ENCODE assay signal across 26 cellular contexts in the genomic region with DNA sequence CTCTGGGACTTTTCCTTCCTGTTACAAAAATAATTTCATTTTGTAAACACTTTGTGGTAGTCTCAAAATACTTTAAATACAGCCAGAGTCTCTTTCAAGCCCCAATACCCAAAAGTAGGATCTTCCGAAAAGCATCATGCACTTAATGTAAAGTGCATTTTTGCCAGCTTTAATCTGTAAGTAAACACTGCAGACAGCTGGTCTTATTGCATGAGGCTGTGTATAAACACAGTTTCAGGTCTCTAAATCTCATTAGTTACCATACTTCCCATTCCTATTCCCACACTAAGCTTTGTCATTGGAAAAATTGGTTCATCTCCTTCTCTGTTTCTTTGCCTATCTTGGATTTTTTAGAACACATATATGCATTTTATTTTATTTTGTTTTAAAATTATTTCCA.
DNase-seq lines count a peak whose midpoint lies in the region; ATAC-seq, FAIRE-seq and TF ChIP-seq lines count a peak whose summit lies in the region.
"Had no signal": no experiment of that assay in that cellular context is flagged by ENCODE, and none has a peak within 500 bp of the region (broad histone marks: within the 10 kb centered on the region; RNA-seq: fewer than 3 reads in every experiment).

No MANE protein-coding gene starts in this region.

- no peak for ATAC-seq in HG02798 (IDR thresholded peaks at IDR 0.05; ENCODE audit: poor library complexity, unreplicated experiment)
- ATAC-seq in HG03520 (IDR thresholded peaks at IDR 0.05; ENCODE audit: unreplicated experiment), result no peak
- ATAC-seq: activated naive CD4-positive, alpha-beta T cell treated with anti-CD3 and anti-CD28 coated beads, Interleukin-2, amount 50 U/mL, for 72 hours; gastrocnemius medialis; naive thymus-derived CD8-positive, alpha-beta T cell; psoas muscle; T-helper 17 cell had no signal

- peak; percentile 24 for TF ChIP-seq CTCF in D721Med (IDR thresholded peaks at IDR 0.05; ENCODE audit: insufficient read depth, missing control alignments)

- peak; percentile 72 for FAIRE-seq in D721Med (lab: Jason Lieb, UNC)
- FAIRE-seq: GM12892 had no signal

- DNase-seq in D721Med (ENCODE audit: insufficient read length, low spot score), result no peak
- DNase-seq in NCI-H1105 (lab: John Stamatoyannopoulos, UW), result peak; percentile 8
- DNase-seq in NCI-H524 (lab: John Stamatoyannopoulos, UW), result peak; percentile 35 to 60
- peak; percentile 40 to 44 for DNase-seq in SHP77 (lab: John Stamatoyannopoulos, UW)
- no peak for DNase-seq in stimulated activated naive CD4-positive, alpha-beta T cell (lab: John Stamatoyannopoulos, UW)
- DNase-seq in HT-29 (ENCODE audit: low spot score), result no peak
- DNase-seq: activated CD4-positive, alpha-beta T cell treated with anti-CD3 and anti-CD28 coated beads, Interleukin-2, amount 50 U/mL, for 1 hour; activated CD4-positive, CD25-positive, alpha-beta regulatory T cell; activated effector memory CD4-positive, alpha-beta T cell treated with Interleukin-2 at 50 U/mL for 16 hours; activated T-cell treated with anti-CD3 and anti-CD28 coated beads, Interleukin-2, amount 50 U/mL, for 1 hour; CD4-positive, alpha-beta T cell; esophagus squamous epithelium; gastrocnemius medialis; naive thymus-derived CD8-positive, alpha-beta T cell; NCI-H2029 treated with DMSO at 0.1 percent for 48 hours; NCI-H526; occipital lobe; psoas muscle; RPMI8226; stimulated activated CD4-positive, alpha-beta T cell treated with anti-CD3 and anti-CD28 coated beads, Interleukin-4, amount 100 ng/mL, for 24 hours; substantia nigra; T-helper 17 cell had no signal

Comparison
In these comparisons a context has a peak if more than half of its experiments do, and no peak if none do; other contexts are left out.
1. DNase-seq: peak in NCI-H1105 (single experiment), NCI-H524 (2 of 2) and SHP77 (2 of 2); none in D721Med (single experiment), stimulated activated naive CD4-positive, alpha-beta T cell (0 of 6) and HT-29 (single experiment).